ENCODE assay signal across 16 cellular contexts in genomic region chrX:12494400-12495138, GRCh38.
"Had no signal": no experiment of that assay in that cellular context is flagged by ENCODE, and none has a peak within 500 bp of the region (broad histone marks: within the 10 kb centered on the region; RNA-seq: fewer than 3 reads in every experiment).

No MANE protein-coding gene starts in this region.

- H3K4me2 ChIP-seq: hepatocyte had no signal

- DNase-seq: activated CD4-positive, alpha-beta T cell treated with anti-CD3 and anti-CD28 coated beads, Interleukin-2, amount 50 U/mL, for 1 hour; activated naive CD4-positive, alpha-beta T cell treated with Interleukin-2 at 50 U/mL for 16 hours; activated naive CD8-positive, alpha-beta T cell treated with anti-CD3 and anti-CD28 coated beads, Interleukin-2, amount 50 U/mL, for 24 hours; dorsolateral prefrontal cortex; erythroblast; kidney glomerular epithelial cell; lower lobe of right lung; midbrain; sigmoid colon; stimulated activated CD4-positive, alpha-beta T cell treated with anti-CD3 and anti-CD28 coated beads, Interleukin-12 subunit alpha, Interleukin-12 subunit beta, amount 100 ng/mL, for 4 hours; stimulated activated CD4-positive, alpha-beta T cell treated with anti-CD3 and anti-CD28 coated beads, Interleukin-2, amount 100 ng/mL, for 24 hours; thyroid gland; uterus had no signal

- H3K9me3 ChIP-seq: ascending aorta, lower lobe of right lung, sigmoid colon, thyroid gland, uterus had no signal

- H2AFZ ChIP-seq: hepatocyte had no signal

- H3K4me1 ChIP-seq: ascending aorta, lower lobe of right lung, sigmoid colon, thyroid gland, uterus had no signal

- H3K36me3 ChIP-seq: ascending aorta, lower lobe of right lung, sigmoid colon, thyroid gland, uterus had no signal

- H3K4me3 ChIP-seq: ascending aorta, dorsolateral prefrontal cortex, hepatocyte, lower lobe of right lung, sigmoid colon, thyroid gland, uterus had no signal

- H3K27me3 ChIP-seq: ascending aorta, hepatocyte, sigmoid colon, thyroid gland, uterus had no signal

- ATAC-seq: activated naive CD8-positive, alpha-beta T cell treated with anti-CD3 and anti-CD28 coated beads, Interleukin-2, amount 50 U/mL, for 24 hours; lower lobe of right lung; stimulated activated effector memory CD8-positive, alpha-beta T cell treated with anti-CD3 and anti-CD28 coated beads, Interleukin-12 subunit alpha, Interleukin-12 subunit beta, amount 100 ng/mL, for 72 hours had no signal

- H3K27ac ChIP-seq: ascending aorta, dorsolateral prefrontal cortex, hepatocyte, lower lobe of right lung, sigmoid colon, thyroid gland, uterus had no signal

- H3K79me2 ChIP-seq: hepatocyte had no signal
